9 cellular contexts compared by ENCODE assay signal in the genomic region with DNA sequence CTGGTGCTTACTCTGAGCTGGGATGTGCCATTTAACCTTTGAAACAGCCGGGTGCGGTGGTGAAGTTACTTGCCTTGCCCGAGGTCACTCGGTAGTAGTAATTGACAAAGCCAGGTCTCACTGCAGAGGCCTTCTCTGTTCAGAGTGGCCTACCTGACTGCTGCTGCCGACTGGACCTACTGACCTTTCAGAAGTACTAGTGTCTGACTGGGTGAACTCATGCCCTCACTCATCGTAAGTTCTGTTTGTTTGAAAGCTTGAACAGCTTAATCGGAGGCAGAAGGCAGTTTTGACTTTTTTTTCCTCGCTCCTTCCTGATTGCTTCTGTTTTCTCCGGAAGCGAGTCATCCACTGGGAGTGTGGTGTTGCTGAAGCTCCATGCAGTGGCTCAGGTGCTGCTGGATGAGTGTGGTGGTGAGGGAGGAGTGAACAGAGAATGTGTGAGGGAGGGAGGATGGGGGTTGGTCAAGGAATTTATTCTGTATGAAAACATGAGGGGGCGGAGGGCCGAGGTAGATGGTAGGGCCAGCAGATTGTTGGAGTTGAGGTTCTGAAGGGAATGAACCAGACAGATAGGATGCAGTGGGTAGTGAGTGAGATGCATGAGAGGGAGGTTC. TPM values are rescaled to one million over a fixed set of nuclear protein-coding genes. Genes with fewer than 3 reads are reported as not detected.
DNase-seq lines count a peak whose midpoint lies in the region; TF ChIP-seq lines count a peak whose summit lies in the region.
"Had no signal": no experiment of that assay in that cellular context is flagged by ENCODE, and none has a peak within 500 bp of the region (broad histone marks: within the 10 kb centered on the region; RNA-seq: fewer than 3 reads in every experiment).

No MANE protein-coding gene starts in this region.

- H3K4me1 ChIP-seq in NT2/D1 (ENCODE audit: insufficient read depth, insufficient read length) (peaks cover 13% of the 10 kb centered on the region), osteoblast (ENCODE audit: insufficient read depth, low read length) (peaks cover 33% of the 10 kb centered on the region)

- H3K27me3 Mint-ChIP-seq in Calu3 (ENCODE audit: unreplicated experiment): no peaks in the 10 kb centered on the region

- peak overlapping the region; percentile 97 for H3K4me3 Mint-ChIP-seq in Calu3 (ENCODE audit: low read depth, unreplicated experiment)

- H3K9me3 Mint-ChIP-seq in Calu3 (ENCODE audit: low read depth, unreplicated experiment): no peaks in the 10 kb centered on the region

- no peaks in the 10 kb centered on the region for H3K79me2 ChIP-seq in osteoblast (ENCODE audit: insufficient read depth, low read length)

- H4K20me1 ChIP-seq in osteoblast (ENCODE audit: insufficient read depth, low read length): no peaks in the 10 kb centered on the region

- H3K9me3 ChIP-seq in NT2/D1 (ENCODE audit: insufficient read depth, low read length) (no peaks in the 10 kb centered on the region), osteoblast (ENCODE audit: low read depth, low read length) (no peaks in the 10 kb centered on the region)

- CTCF ChIA-PET in Calu3 (lab: Charles Lee): interaction anchor here (0.8 to 3.7 kb wide), 4 partner anchors 10 to 383 kb away, joined by 5 to 16 read pairs (median 8); no protein-coding TSS in a partner anchor

- peak overlapping the region; percentile 87 for H2AFZ ChIP-seq in osteoblast (ENCODE audit: low read length)

- H3K27me3 ChIP-seq in NT2/D1 (ENCODE audit: insufficient read depth, insufficient read length): no peaks in the 10 kb centered on the region
- H3K27me3 ChIP-seq in osteoblast (ENCODE audit: insufficient read depth, low read length): no peaks in the 10 kb centered on the region

- peaks cover 90% of the 10 kb centered on the region for H3K36me3 Mint-ChIP-seq in Calu3 (ENCODE audit: insufficient read depth, unreplicated experiment)

- TF ChIP-seq CTCF in Calu3 (IDR thresholded peaks at IDR 0.05; ENCODE audit: unreplicated experiment) (no peak), epithelial cell of esophagus (IDR thresholded peaks at IDR 0.05; ENCODE audit: insufficient read depth, low read depth, low read length, missing control alignments) (no peak), osteoblast (IDR thresholded peaks at IDR 0.05; ENCODE audit: extremely low read depth, low read depth, low read length) (no peak)

- peak overlapping the region; percentile 47 for H3K4me2 ChIP-seq in osteoblast (ENCODE audit: insufficient read depth, low read length)

- H3K36me3 ChIP-seq in NT2/D1 (ENCODE audit: insufficient read depth, insufficient read length, low read length) (peaks cover 3% of the 10 kb centered on the region), osteoblast (ENCODE audit: insufficient read depth, low read length) (no peaks in the 10 kb centered on the region)

- H3K27ac ChIP-seq in osteoblast (ENCODE audit: low read depth, low read length) (no peak overlapping the region), substantia nigra (ENCODE audit: low read depth, low read length, poor library complexity, severe bottlenecking) (no peak overlapping the region)

- peak overlapping the region; percentile 81 for H3K27ac Mint-ChIP-seq in Calu3 (ENCODE audit: unreplicated experiment)

- BruUV-seq in Calu3 (replicated peaks; lab: Mats Ljungman, UMichigan): TSS peak; percentile 41

- H3K4me1 Mint-ChIP-seq in Calu3 (ENCODE audit: low read depth, unreplicated experiment): peaks cover 82% of the 10 kb centered on the region

- DNase-seq in Calu3 (peak; percentile 38), NT2/D1 (ENCODE audit: low read depth, low spot score) (no peak), epithelial cell of esophagus (ENCODE audit: low read depth) (peak; percentile 81), osteoblast (ENCODE audit: insufficient read length, low spot score, missing footprints) (peak; percentile 94), AG08396 (ENCODE audit: low spot score) (no peak), epidermal melanocyte (ENCODE audit: insufficient read length, low spot score) (no peak), substantia nigra (lab: John Stamatoyannopoulos, UW) (no peak)
- no peak for DNase-seq in activated CD4-positive, CD25-positive, alpha-beta regulatory T cell (lab: John Stamatoyannopoulos, UW)

- H3K4me3 ChIP-seq in NT2/D1 (ENCODE audit: insufficient read length, low read depth): no peak overlapping the region
- H3K4me3 ChIP-seq in epithelial cell of esophagus (ENCODE audit: low read length): peak overlapping the region; percentile 99
- no peak overlapping the region for H3K4me3 ChIP-seq in osteoblast (ENCODE audit: insufficient read depth, low read length)

- intact Hi-C loops in Calu3 (cut with micrococcal nuclease; ENCODE audit: unreplicated experiment): no loop called here

- peak overlapping the region; percentile 58 for H3K9ac ChIP-seq in NT2/D1 (ENCODE audit: insufficient read length, low read depth)

RNA-seq across cellular contexts. Expression of a gene that starts 2.7 kb away (rescaled TPM):
- total RNA-seq in Calu3 (2022) (1,023 and 1,082 TPM in 2 replicates), osteoblast (1.8 and 2.2 TPM in 2 replicates)
- total RNA-seq: SK-MEL-5 had no signal

RNA-seq across cellular contexts. Expression of a gene that starts 10.9 kb away (rescaled TPM):
- total RNA-seq in Calu3 (2022) (0.88 and 2.4 TPM in 2 replicates), osteoblast (0.72 and 1.2 TPM in 2 replicates)
- total RNA-seq: SK-MEL-5 had no signal

RNA-seq across cellular contexts. Expression of a gene that starts 37.0 kb away (rescaled TPM):
- 189 and 234 TPM in 2 replicates for total RNA-seq in Calu3 (2022)
- total RNA-seq in osteoblast: not detected in 2 replicates
- total RNA-seq: SK-MEL-5 had no signal

RNA-seq across cellular contexts. Expression of a gene that starts 43.1 kb away (rescaled TPM):
- total RNA-seq in Calu3 (2022) (1.0 and 1.5 TPM in 2 replicates), osteoblast (0.29 and 0.72 TPM in 2 replicates)

RNA-seq across cellular contexts. Expression of a gene that starts 48.7 kb away (rescaled TPM):
- 45.0 and 45.4 TPM in 2 replicates for total RNA-seq in Calu3 (2022)
- total RNA-seq in osteoblast: 55.0 and 58.9 TPM in 2 replicates

Comparison
In these comparisons a context has a peak if more than half of its experiments do, and no peak if none do; other contexts are left out.
1. DNase-seq: peak in Calu3 (single experiment), epithelial cell of esophagus (single experiment) and osteoblast (single experiment); none in NT2/D1 (single experiment), AG08396 (single experiment), epidermal melanocyte (single experiment), substantia nigra (0 of 49) and activated CD4-positive, CD25-positive, alpha-beta regulatory T cell (0 of 4).
2. RNA of a gene that starts 2.7 kb away (total RNA-seq): 1,023 to 1,082 TPM in Calu3; 1.8 to 2.2 TPM in osteoblast; every median in the first group is over 100 times any median in the second.
3. RNA of a gene that starts 37.0 kb away (total RNA-seq): 189 to 234 TPM in Calu3; not detected in osteoblast; every median in the first group is over 100 times any median in the second.